Comparison of ENCODE assay signal across 22 cellular contexts in the genomic region with DNA sequence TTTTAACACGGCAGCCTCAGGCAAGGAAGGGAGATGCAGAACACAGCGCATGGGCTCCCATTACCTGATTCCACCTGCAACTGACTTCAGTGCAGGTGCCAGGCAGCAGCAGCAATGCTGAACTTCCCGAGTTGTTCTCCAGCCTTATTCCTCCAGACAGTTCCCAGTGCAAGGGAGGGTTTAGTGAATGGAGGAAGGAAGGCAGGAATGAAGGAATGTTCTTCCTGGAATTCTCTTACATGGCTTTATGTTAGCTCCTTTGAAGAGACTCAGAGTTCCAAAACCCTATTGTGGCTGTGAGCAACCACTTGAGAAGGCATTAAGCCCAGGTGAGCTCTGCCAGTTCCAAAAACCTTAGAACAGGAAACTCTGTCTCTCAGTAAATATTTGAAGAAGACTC. TPM values are rescaled to one million over a fixed set of nuclear protein-coding genes. Genes with fewer than 3 reads are reported as not detected.
DNase-seq lines count a peak whose midpoint lies in the region; FAIRE-seq and TF ChIP-seq lines count a peak whose summit lies in the region.
"Had no signal": no experiment of that assay in that cellular context is flagged by ENCODE, and none has a peak within 500 bp of the region (broad histone marks: within the 10 kb centered on the region; RNA-seq: fewer than 3 reads in every experiment).

No MANE protein-coding gene starts in this region.

- H3K27me3 ChIP-seq in astrocyte (ENCODE audit: insufficient read depth, low read length) (no peaks in the 10 kb centered on the region), smooth muscle cell (ENCODE audit: low read depth) (no peaks in the 10 kb centered on the region)

- 77% methylated on average over 3 of the region's 3 CpGs for WGBS in smooth muscle cell (ENCODE audit: low lambda C conversion rate)

- peaks cover 5% of the 10 kb centered on the region for H3K27me3 Mint-ChIP-seq in activated CD4-positive, alpha-beta T cell treated with anti-CD3 and anti-CD28 coated beads, Interleukin-2, amount 10 ng/mL, durations not matched to agents 24 days and 14 days
- H3K27me3 Mint-ChIP-seq in HFFc6 (ENCODE audit: insufficient read depth) (no peaks in the 10 kb centered on the region), astrocyte (ENCODE audit: low read depth, unreplicated experiment) (no peaks in the 10 kb centered on the region)

- H3K9me3 Mint-ChIP-seq in activated CD4-positive, alpha-beta T cell treated with anti-CD3 and anti-CD28 coated beads, Interleukin-2, amount 10 ng/mL, durations not matched to agents 24 days and 14 days, result peaks cover 10% of the 10 kb centered on the region
- H3K9me3 Mint-ChIP-seq in HFFc6 (peaks cover 13% of the 10 kb centered on the region), astrocyte (ENCODE audit: unreplicated experiment) (peaks cover 6% of the 10 kb centered on the region)

- H3K4me1 Mint-ChIP-seq in activated CD4-positive, alpha-beta T cell treated with anti-CD3 and anti-CD28 coated beads, Interleukin-2, amount 10 ng/mL, durations not matched to agents 24 days and 14 days, result no peaks in the 10 kb centered on the region
- H3K4me1 Mint-ChIP-seq in HFFc6 (ENCODE audit: low read depth) (peaks cover 87% of the 10 kb centered on the region), astrocyte (ENCODE audit: low read depth, unreplicated experiment) (peaks cover 16% of the 10 kb centered on the region)

- no peak overlapping the region for H2AFZ ChIP-seq in astrocyte (ENCODE audit: low read depth, low read length)
- no peak overlapping the region for H2AFZ ChIP-seq in smooth muscle cell (ENCODE audit: low read depth)
- H2AFZ ChIP-seq: GM23248 had no signal

- TF ChIP-seq CTCF in HFFc6 (IDR thresholded peaks at IDR 0.05), result no peak
- TF ChIP-seq CTCF in astrocyte (IDR thresholded peaks at IDR 0.05; ENCODE audit: insufficient read depth, low read depth, low read length), result no peak
- TF ChIP-seq CTCF in smooth muscle cell (IDR thresholded peaks at IDR 0.05; ENCODE audit: borderline replicate concordance, insufficient read depth, poor library complexity, severe bottlenecking), result no peak

- H3K36me3 Mint-ChIP-seq in activated CD4-positive, alpha-beta T cell treated with anti-CD3 and anti-CD28 coated beads, Interleukin-2, amount 10 ng/mL, durations not matched to agents 24 days and 14 days (ENCODE audit: low read depth), result no peaks in the 10 kb centered on the region
- H3K36me3 Mint-ChIP-seq in HFFc6 (ENCODE audit: low read depth) (peaks cover 19% of the 10 kb centered on the region), astrocyte (ENCODE audit: low read depth, unreplicated experiment) (no peaks in the 10 kb centered on the region)

- H3K4me2 ChIP-seq in astrocyte (ENCODE audit: low read length) (no peak overlapping the region), smooth muscle cell (peak overlapping the region; percentile 6)

- H3K79me2 ChIP-seq in astrocyte (ENCODE audit: insufficient read depth, low read length), result no peaks in the 10 kb centered on the region
- no peaks in the 10 kb centered on the region for H3K79me2 ChIP-seq in smooth muscle cell (ENCODE audit: low read depth)

- H3K4me1 ChIP-seq in astrocyte (ENCODE audit: insufficient read depth, low read length) (no peaks in the 10 kb centered on the region), smooth muscle cell (ENCODE audit: low read depth) (no peaks in the 10 kb centered on the region)
- H3K4me1 ChIP-seq: Caco-2 had no signal

- H3K27ac ChIP-seq in astrocyte (ENCODE audit: low read depth, low read length) (no peak overlapping the region), smooth muscle cell (ENCODE audit: low read depth) (peak overlapping the region; percentile 57)
- H3K27ac ChIP-seq: C4-2B, GM23248 had no signal

- H3F3A ChIP-seq in smooth muscle cell (ENCODE audit: low read depth), result peaks cover 13% of the 10 kb centered on the region

- H3K36me3 ChIP-seq in astrocyte (ENCODE audit: insufficient read depth, low read length), result no peaks in the 10 kb centered on the region
- H3K36me3 ChIP-seq in smooth muscle cell (ENCODE audit: low read depth), result no peaks in the 10 kb centered on the region

- no peak overlapping the region for H3K27ac Mint-ChIP-seq in activated CD4-positive, alpha-beta T cell treated with anti-CD3 and anti-CD28 coated beads, Interleukin-2, amount 10 ng/mL, durations not matched to agents 24 days and 14 days
- H3K27ac Mint-ChIP-seq in HFFc6 (peak overlapping the region; percentile 83), astrocyte (ENCODE audit: unreplicated experiment) (no peak overlapping the region)
- H3K27ac Mint-ChIP-seq: CD4-positive, alpha-beta T cell had no signal

- no peaks in the 10 kb centered on the region for H3K9me3 ChIP-seq in astrocyte (ENCODE audit: insufficient read depth, low read depth, low read length)
- H3K9me3 ChIP-seq in smooth muscle cell (replicated peaks; ENCODE audit: low read depth), result no peaks in the 10 kb centered on the region
- H3K9me3 ChIP-seq: Caco-2 had no signal

- intact Hi-C loops in activated CD4-positive, alpha-beta T cell treated with anti-CD3 and anti-CD28 coated beads, Interleukin-2, amount 10 ng/mL, durations not matched to agents 24 days and 14 days (cut with micrococcal nuclease), result no loop called here

- H3K4me3 Mint-ChIP-seq in activated CD4-positive, alpha-beta T cell treated with anti-CD3 and anti-CD28 coated beads, Interleukin-2, amount 10 ng/mL, durations not matched to agents 24 days and 14 days, result no peak overlapping the region
- H3K4me3 Mint-ChIP-seq in HFFc6, result no peak overlapping the region
- no peak overlapping the region for H3K4me3 Mint-ChIP-seq in astrocyte (ENCODE audit: unreplicated experiment)
- H3K4me3 Mint-ChIP-seq: CD4-positive, alpha-beta T cell had no signal

- H3K9ac ChIP-seq in astrocyte (ENCODE audit: low read length) (no peak overlapping the region), smooth muscle cell (ENCODE audit: low read depth) (no peak overlapping the region)
- H3K9ac ChIP-seq: GM23248 had no signal

- peak; percentile 37 for DNase-seq in activated CD4-positive, alpha-beta T cell treated with anti-CD3 and anti-CD28 coated beads, Interleukin-2, amount 10 ng/mL, durations not matched to agents 24 days and 14 days
- no peak for DNase-seq in activated CD4-positive, alpha-beta T cell treated with anti-CD3 and anti-CD28 coated beads, Interleukin-2, amount 50 U/mL, for 1 hour
- DNase-seq in HFFc6 (no peak), astrocyte (ENCODE audit: low read depth) (peak; percentile 3), smooth muscle cell (lab: John Stamatoyannopoulos, UW; ENCODE audit: unreplicated experiment) (no peak), NCI-H510A treated with DMSO at 0.1 percent for 48 hours (lab: John Stamatoyannopoulos, UW) (no peak), UCSD-AML1 (lab: John Stamatoyannopoulos, UW; ENCODE audit: unreplicated experiment) (no peak), RPMI8226 (no peak)
- DNase-seq: AML-193; Caco-2; CD4-positive, alpha-beta T cell; DMS153; DND-41; GM23248; H7; KG1 had no signal

- FAIRE-seq in astrocyte (lab: Jason Lieb, UNC), result no peak
- FAIRE-seq: A204.1, G401.6, GM12891, GM19239, HepG2 had no signal

- no peak overlapping the region for H3K4me3 ChIP-seq in astrocyte (ENCODE audit: insufficient read depth, low read depth, low read length)
- H3K4me3 ChIP-seq in smooth muscle cell, result no peak overlapping the region
- H3K4me3 ChIP-seq: GM23248 had no signal

- H4K20me1 ChIP-seq in astrocyte (ENCODE audit: insufficient read depth, low read length) (no peaks in the 10 kb centered on the region), smooth muscle cell (ENCODE audit: low read depth) (no peaks in the 10 kb centered on the region)

RNA-seq across cellular contexts. Expression of a gene that starts 45.5 kb away (rescaled TPM):
- total RNA-seq in activated CD4-positive, alpha-beta T cell treated with anti-CD3 and anti-CD28 coated beads, Interleukin-2, amount 10 ng/mL, durations not matched to agents 24 days and 14 days, result not detected in 2 replicates
- 100 to 1,000 TPM; 149 to 397 (median 200) TPM for total RNA-seq in HFFc6 (2021; fragmentation: NEBNext Ultra II Directional; extraction: Animal tissue kit (Norgen Biotek cat#: 25700))
- total RNA-seq in astrocyte, result 11.3 and 18.0 TPM in 2 replicates
- total RNA-seq in smooth muscle cell, result 111 and 174 TPM in 2 replicates
- polyA plus RNA-seq in smooth muscle cell, result 18.4 and 30.0 TPM in 2 replicates
- total RNA-seq: Caco-2; CD4-positive, alpha-beta T cell; H7; HepG2 had no signal
- polyA plus RNA-seq: HepG2 had no signal

Comparison
In these comparisons a context has a peak if more than half of its experiments do, and no peak if none do; other contexts are left out.
1. DNase-seq: peak in activated CD4-positive, alpha-beta T cell treated with anti-CD3 and anti-CD28 coated beads, Interleukin-2, amount 10 ng/mL, durations not matched to agents 24 days and 14 days (single experiment) and astrocyte (single experiment); none in activated CD4-positive, alpha-beta T cell treated with anti-CD3 and anti-CD28 coated beads, Interleukin-2, amount 50 U/mL, for 1 hour (single experiment), HFFc6 (single experiment), smooth muscle cell (single experiment), NCI-H510A treated with DMSO at 0.1 percent for 48 hours (single experiment), UCSD-AML1 (single experiment) and RPMI8226 (single experiment).
2. RNA of a gene that starts 45.5 kb away (total RNA-seq): 149 to 397 TPM in HFFc6, 111 to 174 TPM in smooth muscle cell and 11.3 to 18.0 TPM in astrocyte; not detected in activated CD4-positive, alpha-beta T cell treated with anti-CD3 and anti-CD28 coated beads, Interleukin-2, amount 10 ng/mL, durations not matched to agents 24 days and 14 days; every median in the first group is over 10 times any median in the second.